ENCODE assay signal across 9 cellular contexts in the genomic region with DNA sequence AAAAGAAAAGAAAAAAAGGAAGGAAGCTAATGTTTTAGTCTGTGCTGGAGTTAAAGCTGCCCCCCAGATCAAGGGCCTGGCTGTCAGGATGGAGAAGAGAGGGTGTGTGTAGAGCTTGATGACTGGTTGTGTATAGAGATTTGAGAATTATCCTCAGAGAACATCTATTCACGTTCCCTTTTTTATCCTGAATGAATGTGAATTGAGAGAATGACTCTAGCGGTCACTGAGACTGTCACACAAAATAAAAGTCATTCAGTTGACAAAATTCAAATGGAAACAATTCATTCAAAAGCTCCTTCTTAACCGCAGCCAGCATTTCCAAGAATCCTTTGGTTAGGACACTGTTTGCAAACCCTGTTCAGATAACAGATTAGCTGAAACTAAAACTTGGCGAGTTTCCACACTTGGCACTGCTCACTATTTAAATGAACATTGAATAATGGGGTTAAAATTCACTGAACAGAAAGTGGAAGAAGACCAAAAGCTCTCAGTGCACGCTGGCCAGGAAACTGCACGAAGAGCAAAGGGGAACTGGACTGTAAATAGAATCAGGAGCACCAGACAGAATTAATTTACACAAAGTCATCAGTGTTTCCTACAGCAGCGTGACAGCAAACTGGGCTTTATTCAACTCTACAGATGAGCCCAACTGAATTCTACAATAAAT. TPM values are rescaled to one million over a fixed set of nuclear protein-coding genes. Genes with fewer than 3 reads are reported as not detected.
A peak's percentile ranks its signal among the peaks of the same experiment; 100 is the strongest.
DNase-seq lines count a peak whose midpoint lies in the region; ATAC-seq, FAIRE-seq and TF ChIP-seq lines count a peak whose summit lies in the region.
"Had no signal": no experiment of that assay in that cellular context is flagged by ENCODE, and none has a peak within 500 bp of the region (broad histone marks: within the 10 kb centered on the region; RNA-seq: fewer than 3 reads in every experiment).

No MANE protein-coding gene starts in this region.

- no peak for TF ChIP-seq EP300 in HepG2 (IDR thresholded peaks at IDR 0.05; ENCODE audit: low read depth in 2 of 2, low read length in 2 of 2)
- TF ChIP-seq EP300 in HepG2 (CRISPR knock-in tag; IDR thresholded peaks at IDR 0.05; ENCODE audit: borderline replicate concordance) = no peak

- peak overlapping the region; percentile 46 for H3K4me2 ChIP-seq in HepG2 (ENCODE audit: low read depth, low read length)

- intact Hi-C loops in activated T-helper 2 cell treated with anti-CD3 and anti-CD28 coated beads, Interferon-gamma antibody, Interleukin-2, Interleukin-4, amounts not matched to agents 10 μg/mL and 5 μg/mL and 100 μg/mL, durations not matched to agents 14 hours and 24 hours and 36 hours (cut with micrococcal nuclease) = no loop called here
- intact Hi-C loops in HepG2 (cut with micrococcal nuclease; ENCODE audit: unreplicated experiment) = no loop called here
- intact Hi-C loops in uterus (cut with DNase I; ENCODE audit: low total_unique reads) = no loop called here

- no TSS peak for BruUV-seq in HepG2 (replicated peaks; lab: Mats Ljungman, UMichigan)

- 1% methylated on average over 7 of the region's 7 CpGs for WGBS in HepG2 (ENCODE audit: low lambda C conversion rate)

- no peak for TF ChIP-seq POLR2A in HepG2 (IDR thresholded peaks at IDR 0.05; ENCODE audit: insufficient read depth in 1 of 2, low read depth in 2 of 2, low read length in 2 of 2)
- TF ChIP-seq POLR2A in uterus (IDR thresholded peaks at IDR 0.05) = no peak

- H3K27ac ChIP-seq in HepG2 (ENCODE audit: extremely low read length, insufficient read depth, low read length) (no peak overlapping the region), uterus (no peak overlapping the region), foreskin keratinocyte (no peak overlapping the region)

- TF ChIP-seq CTCF in AG10803 (conservative IDR thresholded peaks at IDR 0.05; ENCODE audit: low read length) (no peak), HepG2 (CRISPR knock-in tag; IDR thresholded peaks at IDR 0.05) (no peak), uterus (IDR thresholded peaks at IDR 0.05) (no peak), foreskin keratinocyte (conservative IDR thresholded peaks at IDR 0.05) (no peak)

- no peak overlapping the region for H2AFZ ChIP-seq in HepG2 (ENCODE audit: low read length)

- H3K4me3 Mint-ChIP-seq in activated T-helper 2 cell treated with anti-CD3 and anti-CD28 coated beads, Interferon-gamma antibody, Interleukin-2, Interleukin-4, amounts not matched to agents 10 μg/mL and 5 μg/mL and 100 μg/mL, durations not matched to agents 14 hours and 24 hours and 36 hours (ENCODE audit: low read depth) = peak overlapping the region; percentile 32

- no peak for FAIRE-seq in HepG2 (lab: Jason Lieb, UNC)

- no peak for TF ChIP-seq RAD21 in HepG2 (CRISPR knock-in tag; IDR thresholded peaks at IDR 0.05)

- no peaks in the 10 kb centered on the region for H3K36me3 Mint-ChIP-seq in activated T-helper 2 cell treated with anti-CD3 and anti-CD28 coated beads, Interferon-gamma antibody, Interleukin-2, Interleukin-4, amounts not matched to agents 10 μg/mL and 5 μg/mL and 100 μg/mL, durations not matched to agents 14 hours and 24 hours and 36 hours (ENCODE audit: low read depth)

- H3K4me1 ChIP-seq in HepG2 (ENCODE audit: insufficient read depth, low read length) (peaks cover 23% of the 10 kb centered on the region), uterus (no peaks in the 10 kb centered on the region), foreskin keratinocyte (no peaks in the 10 kb centered on the region)

- in situ Hi-C loops in HepG2 (cut with HindIII; ENCODE audit: extremely low pct_ligation_motif_present, low pct_unique_long_range_greater_than_20kb) = no loop called here

- peak overlapping the region; percentile 56 for H3K27ac Mint-ChIP-seq in activated T-helper 2 cell treated with anti-CD3 and anti-CD28 coated beads, Interferon-gamma antibody, Interleukin-2, Interleukin-4, amounts not matched to agents 10 μg/mL and 5 μg/mL and 100 μg/mL, durations not matched to agents 14 hours and 24 hours and 36 hours

- POLR2A ChIA-PET in HepG2 (lab: Yijun Ruan, JAX) = no interaction called here

- H3K4me1 Mint-ChIP-seq in activated T-helper 2 cell treated with anti-CD3 and anti-CD28 coated beads, Interferon-gamma antibody, Interleukin-2, Interleukin-4, amounts not matched to agents 10 μg/mL and 5 μg/mL and 100 μg/mL, durations not matched to agents 14 hours and 24 hours and 36 hours (ENCODE audit: low read depth) = peaks cover 13% of the 10 kb centered on the region

- H3K79me2 ChIP-seq in HepG2 (ENCODE audit: insufficient read depth, low read length) = no peaks in the 10 kb centered on the region

- no peaks in the 10 kb centered on the region for H4K20me1 ChIP-seq in HepG2 (ENCODE audit: insufficient read depth, low read length)

- peak; percentile 68 for ATAC-seq in GM18909 (IDR thresholded peaks at IDR 0.05; ENCODE audit: poor library complexity, unreplicated experiment)
- ATAC-seq in HepG2 = peak; percentile 52
- no peak for ATAC-seq in HG02840 (IDR thresholded peaks at IDR 0.05; ENCODE audit: low FRiP score, unreplicated experiment)
- ATAC-seq in foreskin keratinocyte = no peak

- CTCF ChIA-PET in HepG2 (lab: Yijun Ruan, JAX; ENCODE audit: low intra/inter-chr PET ratio, low total read pairs) = no interaction called here

- no peaks in the 10 kb centered on the region for H3K36me3 ChIP-seq in HepG2 (replicated peaks in 1 of 2; ENCODE audit: control insufficient read depth in 1 of 2, insufficient read depth in 2 of 2, low read length in 2 of 2)
- H3K36me3 ChIP-seq in uterus = no peaks in the 10 kb centered on the region
- H3K36me3 ChIP-seq: tibial nerve had no signal

- no peaks in the 10 kb centered on the region for H3K9me3 ChIP-seq in HepG2 (ENCODE audit: low read length)
- H3K9me3 ChIP-seq in uterus = no peaks in the 10 kb centered on the region
- H3K9me3 ChIP-seq: tibial nerve had no signal

- H3K27me3 ChIP-seq in HepG2 (ENCODE audit: control insufficient read depth in 1 of 2, insufficient read depth in 2 of 2, low read length in 2 of 2) (peaks cover 1 to 11% of the 10 kb centered on the region in 2 experiments; a peak in 3 of 5 replicates), uterus (no peaks in the 10 kb centered on the region), foreskin keratinocyte (peaks cover 3% of the 10 kb centered on the region)
- H3K27me3 ChIP-seq: tibial nerve had no signal

- H3K4me3 ChIP-seq in AG10803 (ENCODE audit: low read length) = peak overlapping the region; percentile 3; the same call in 1 of the 2 replicates
- peak overlapping the region in 1 of 3 experiments; percentile 44; a peak in 1 of 6 replicates for H3K4me3 ChIP-seq in HepG2 (replicated peaks in 1 of 3; ENCODE audit: insufficient read depth in 1 of 3, low read depth in 2 of 3, low read length in 3 of 3)
- no peak overlapping the region for H3K4me3 ChIP-seq in uterus
- H3K4me3 ChIP-seq: tibial nerve had no signal

- no peak overlapping the region for H3K9ac ChIP-seq in HepG2 (ENCODE audit: insufficient read depth, low read depth, low read length)

- no peaks in the 10 kb centered on the region for H3K9me3 Mint-ChIP-seq in activated T-helper 2 cell treated with anti-CD3 and anti-CD28 coated beads, Interferon-gamma antibody, Interleukin-2, Interleukin-4, amounts not matched to agents 10 μg/mL and 5 μg/mL and 100 μg/mL, durations not matched to agents 14 hours and 24 hours and 36 hours

- peaks cover 11% of the 10 kb centered on the region for H3K27me3 Mint-ChIP-seq in activated T-helper 2 cell treated with anti-CD3 and anti-CD28 coated beads, Interferon-gamma antibody, Interleukin-2, Interleukin-4, amounts not matched to agents 10 μg/mL and 5 μg/mL and 100 μg/mL, durations not matched to agents 14 hours and 24 hours and 36 hours (ENCODE audit: low read depth)

- DNase-seq in AG10803 (ENCODE audit: low read depth) (peak; percentile 37), HUDEP-2 (lab: John Stamatoyannopoulos, UW; ENCODE audit: unreplicated experiment in 76 of 76) (peak in 72 of 76 experiments; percentile 14 to 98 (median 79)), HepG2 (ENCODE audit: low spot score) (peak; percentile 23), uterus (peak; percentile 20 to 42), foreskin keratinocyte (no peak)
- DNase-seq in activated T-helper 2 cell treated with anti-CD3 and anti-CD28 coated beads, Interferon-gamma antibody, Interleukin-2, Interleukin-4, amounts not matched to agents 10 μg/mL and 5 μg/mL and 100 μg/mL, durations not matched to agents 14 hours and 24 hours and 36 hours (ENCODE audit: low spot score) = peak; percentile 12

TF ChIP-seq in HepG2, 621 proteins besides CTCF, POLR2A, EP300 and RAD21 (continues in another document):
- TF ChIP-seq BCL6 (CRISPR knock-in tag; IDR thresholded peaks at IDR 0.05) = peak; percentile 40; the same call in 1 of the 2 replicates

RNA-seq across cellular contexts. Expression of a gene that starts 13.6 kb away (rescaled TPM):
- 16.1 and 18.7 TPM in 2 replicates for total RNA-seq in activated T-helper 2 cell treated with anti-CD3 and anti-CD28 coated beads, Interferon-gamma antibody, Interleukin-2, Interleukin-4, amounts not matched to agents 10 μg/mL and 5 μg/mL and 100 μg/mL, durations not matched to agents 14 hours and 24 hours and 36 hours
- total RNA-seq in HepG2 (2016; rRNA removed; fragmentation: Illumina TruSeq; extraction: Trizol) (0.17 and 0.35 TPM in 2 replicates), uterus (10 to 100 TPM; 10.3 to 20.5 (median 16.1) TPM), foreskin keratinocyte (15.7 and 16.9 TPM in 2 replicates)
- 0.51 and 0.53 TPM in 2 replicates for total RNA-seq in HepG2 (2016; cell fraction: cytosol; rRNA removed; fragmentation: Illumina TruSeq; extraction: Trizol; ENCODE audit: low read depth)
- total RNA-seq in HepG2 (2016; cell fraction: insoluble cytoplasmic fraction; rRNA removed; fragmentation: Illumina TruSeq; extraction: Trizol) = 0.40 and 0.45 TPM in 2 replicates
- 0.56 and 0.83 TPM in 2 replicates for total RNA-seq in HepG2 (2016; cell fraction: membrane; rRNA removed; fragmentation: Illumina TruSeq; extraction: Trizol)
- not detected in 2 replicates for total RNA-seq in HepG2 (2016; cell fraction: nucleus; rRNA removed; fragmentation: Illumina TruSeq; extraction: Trizol)
- polyA plus RNA-seq in HepG2 (2011; rRNA removed) (0.43 and 0.44 TPM in 2 replicates), foreskin keratinocyte (15.6 and 15.7 TPM in 2 replicates)
- 0.21 and 0.24 TPM in 2 replicates for polyA plus RNA-seq in HepG2 (2011; cell fraction: cytosol; rRNA removed)
- polyA plus RNA-seq in HepG2 (2011; cell fraction: nucleus; rRNA removed) = 0.23 TPM in 1 of 2 replicates, not detected in the other
- 0.09 TPM in 1 of 2 replicates, not detected in the other for polyA plus RNA-seq in HepG2 (2012)
- 0.51 and 0.53 TPM in 2 replicates for polyA plus RNA-seq in HepG2 (2016; cell fraction: cytosol; fragmentation: Illumina TruSeq; extraction: Trizol; ENCODE audit: low read depth)
- 0.31 TPM in 1 of 2 replicates, not detected in the other for polyA plus RNA-seq in HepG2 (2016; cell fraction: insoluble cytoplasmic fraction; fragmentation: Illumina TruSeq; extraction: Trizol; ENCODE audit: low read depth)
- 0.43 and 0.53 TPM in 2 replicates for polyA plus RNA-seq in HepG2 (2016; cell fraction: membrane; fragmentation: Illumina TruSeq; extraction: Trizol; ENCODE audit: low read depth)
- not detected in 2 replicates for polyA plus RNA-seq in HepG2 (2016; cell fraction: nucleus; fragmentation: Illumina TruSeq; extraction: Trizol; ENCODE audit: insufficient read depth, low read depth)
- polyA minus RNA-seq in HepG2 (2011; rRNA and poly(A)+ RNA removed; ENCODE audit: low replicate concordance) = 0.18 TPM in 1 of 2 replicates, not detected in the other
- polyA minus RNA-seq in HepG2 (2011; cell fraction: cytosol; rRNA and poly(A)+ RNA removed) = not detected in 2 replicates
- 0.37 TPM in 1 of 2 replicates, not detected in the other for polyA minus RNA-seq in HepG2 (2011; cell fraction: nucleus; rRNA and poly(A)+ RNA removed)

Comparison
In these comparisons a context has a peak if more than half of its experiments do, and no peak if none do; other contexts are left out.
1. DNase-seq: peak in AG10803 (single experiment), HUDEP-2 (72 of 76), activated T-helper 2 cell treated with anti-CD3 and anti-CD28 coated beads, Interferon-gamma antibody, Interleukin-2, Interleukin-4, amounts not matched to agents 10 μg/mL and 5 μg/mL and 100 μg/mL, durations not matched to agents 14 hours and 24 hours and 36 hours (single experiment), HepG2 (single experiment) and uterus (2 of 2); none in foreskin keratinocyte (0 of 2).
2. ATAC-seq: peak in GM18909 (single experiment) and HepG2 (single experiment); none in HG02840 (single experiment) and foreskin keratinocyte (single experiment).